ENCODE assay signal across 8 cellular contexts in genomic region chr2:219161097-219161496, GRCh38. TPM values are rescaled to one million over a fixed set of nuclear protein-coding genes. Genes with fewer than 3 reads are reported as not detected.
DNase-seq lines count a peak whose midpoint lies in the region; ATAC-seq and TF ChIP-seq lines count a peak whose summit lies in the region.

No MANE protein-coding gene starts in this region.

- no peaks in the 10 kb centered on the region for H3K9me3 Mint-ChIP-seq in GM23338

- peak overlapping the region; percentile 89 for H3K4me3 Mint-ChIP-seq in GM23338

- H3K4me1 Mint-ChIP-seq in GM23338 = peaks cover 20% of the 10 kb centered on the region

- peak overlapping the region in 1 of 3 donors; percentile 89 for H3K9ac ChIP-seq in skeletal muscle tissue (ENCODE audit: low read depth in 1 of 3, low read length in 3 of 3)

- DNase-seq in GM23338 (ENCODE audit: low spot score) (no peak), foreskin fibroblast (no peak), HCEC 1CT (no peak), epidermal melanocyte (ENCODE audit: insufficient read length, low spot score) (no peak)
- DNase-seq in stimulated activated CD4-positive, alpha-beta T cell treated with anti-CD3 and anti-CD28 coated beads, Interleukin-4, amount 100 ng/mL, for 24 hours = no peak

- H3K4me3 ChIP-seq in GM23338 (peak overlapping the region; percentile 67), foreskin fibroblast (ENCODE audit: low read depth in 1 of 2, low read length in 2 of 2) (peak overlapping the region; percentile 57 to 78), skeletal muscle tissue (ENCODE audit: low read length in 3 of 3) (peak overlapping the region; percentile 73 to 96 (median 94))

- H3K9me3 ChIP-seq in skeletal muscle tissue (ENCODE audit: control insufficient read depth in 3 of 3, low read length in 3 of 3) = no peaks in the 10 kb centered on the region

- no peak overlapping the region for H3K27ac Mint-ChIP-seq in GM23338

- H3K9me2 ChIP-seq in GM23338 (ENCODE audit: insufficient read depth) = no peaks in the 10 kb centered on the region

- H3F3A ChIP-seq in GM23338 (replicated peaks; ENCODE audit: low read depth) = 0 out of 2 replicates have a peak, but pooled peaks cover 3% of the 10 kb centered on the region

- H3K36me3 ChIP-seq in GM23338 (ENCODE audit: insufficient read depth) (no peaks in the 10 kb centered on the region), skeletal muscle tissue (ENCODE audit: control insufficient read depth in 3 of 3, insufficient read depth in 3 of 3, low read length in 3 of 3) (peaks cover 6 to 18% (median 17%) of the 10 kb centered on the region in 3 donors)

- H3K4me1 ChIP-seq in GM23338 (ENCODE audit: insufficient read depth) = peaks cover 4% of the 10 kb centered on the region; the same call in 1 of the 2 replicates
- H3K4me1 ChIP-seq in skeletal muscle tissue (ENCODE audit: control insufficient read depth in 3 of 3, insufficient read depth in 3 of 3, low read length in 3 of 3) = peaks cover 10 to 12% (median 12%) of the 10 kb centered on the region in 3 donors

- H3K27me3 Mint-ChIP-seq in GM23338 (ENCODE audit: insufficient read depth, low read depth, poor library complexity) = peaks cover 19% of the 10 kb centered on the region

- H3K4me2 ChIP-seq in GM23338 = peak overlapping the region; percentile 92

- no peaks in the 10 kb centered on the region; the same call in 1 of the 2 replicates for H4K20me1 ChIP-seq in GM23338 (replicated peaks; ENCODE audit: insufficient read depth)

- H3K27me3 ChIP-seq in GM23338 (ENCODE audit: insufficient read depth) (no peaks in the 10 kb centered on the region), skeletal muscle tissue (ENCODE audit: control insufficient read depth in 3 of 3, insufficient read depth in 3 of 3, low read length in 3 of 3) (no peaks in the 10 kb centered on the region)

- TF ChIP-seq CTCF in GM23338 (conservative IDR thresholded peaks at IDR 0.05; ENCODE audit: low read depth in 2 of 2) (no peak), VCaP (conservative IDR thresholded peaks at IDR 0.05) (no peak), foreskin fibroblast (IDR thresholded peaks at IDR 0.05; ENCODE audit: low read depth, low read length) (no peak)

- H3K36me3 Mint-ChIP-seq in GM23338 (ENCODE audit: low read depth) = peaks cover 6% of the 10 kb centered on the region; the same call in 2 of the 3 replicates

- peak; percentile 1; the same call in 1 of the 3 replicates for ATAC-seq in GM23338
- ATAC-seq in HG03378 (IDR thresholded peaks at IDR 0.05; ENCODE audit: unreplicated experiment) = no peak

- H3K27ac ChIP-seq in GM23338 (ENCODE audit: low read depth) = no peak overlapping the region
- H3K27ac ChIP-seq in VCaP = peak overlapping the region; percentile 85
- H3K27ac ChIP-seq in skeletal muscle tissue (ENCODE audit: low read depth, low read length) = peak overlapping the region; percentile 60

- peak overlapping the region; percentile 30; the same call in 1 of the 2 replicates for H2AFZ ChIP-seq in GM23338

- H3K79me2 ChIP-seq in GM23338 (replicated peaks; ENCODE audit: insufficient read depth) = peaks cover 7% of the 10 kb centered on the region; the same call in 1 of the 2 replicates

TF ChIP-seq in GM23338, 12 proteins besides CTCF, POLR2A, EP300 and RAD21 (continues in another document):
- TF ChIP-seq EZH2 (IDR thresholded peaks at IDR 0.05; ENCODE audit: low read depth, unreplicated experiment) = no peak
- no peak for TF ChIP-seq CREB1 (CRISPR knock-in tag; IDR thresholded peaks at IDR 0.05; ENCODE audit: low read depth)
- TF ChIP-seq STAT1 (IDR thresholded peaks at IDR 0.05; ENCODE audit: unreplicated experiment) = no peak
- TF ChIP-seq JUNB (IDR thresholded peaks at IDR 0.05; ENCODE audit: unreplicated experiment) = no peak
- no peak for TF ChIP-seq ZNF114 (CRISPR knock-in tag; IDR thresholded peaks at IDR 0.05)
- no peak for TF ChIP-seq REST (IDR thresholded peaks at IDR 0.05; ENCODE audit: unreplicated experiment)

RNA-seq across cellular contexts. Expression of gene NHEJ1, which starts 0.5 kb away (rescaled TPM):
- total RNA-seq in GM23338 (2014; rRNA removed; shearing (Covaris generic)) = 25.2 and 30.6 TPM in 2 replicates
- polyA plus RNA-seq in GM23338 (2016; fragmentation: Nextera tagmentation; extraction: Ambion mirVana) = 16.5 and 19.6 TPM in 2 replicates
- total RNA-seq in skeletal muscle tissue = 15.1 TPM

RNA-seq across cellular contexts. Expression of gene SLC23A3, which starts 8.7 kb away (rescaled TPM):
- total RNA-seq in GM23338 (2014; rRNA removed; shearing (Covaris generic)) = 0.73 TPM in 1 of 2 replicates, not detected in the other
- polyA plus RNA-seq in GM23338 (2016; fragmentation: Nextera tagmentation; extraction: Ambion mirVana) = 0.10 and 0.26 TPM in 2 replicates
- 0.52 TPM for total RNA-seq in skeletal muscle tissue

RNA-seq across cellular contexts. Expression of gene CNPPD1, which starts 15.6 kb away (rescaled TPM):
- 18.2 and 22.8 TPM in 2 replicates for total RNA-seq in GM23338 (2014; rRNA removed; shearing (Covaris generic))
- polyA plus RNA-seq in GM23338 (2016; fragmentation: Nextera tagmentation; extraction: Ambion mirVana) = 17.4 and 18.0 TPM in 2 replicates
- 27.1 TPM for total RNA-seq in skeletal muscle tissue

RNA-seq across cellular contexts. Expression of gene RETREG2, which starts 17.0 kb away (rescaled TPM):
- 35.1 and 41.8 TPM in 2 replicates for total RNA-seq in GM23338 (2014; rRNA removed; shearing (Covaris generic))
- polyA plus RNA-seq in GM23338 (2016; fragmentation: Nextera tagmentation; extraction: Ambion mirVana) = 12.7 and 13.2 TPM in 2 replicates
- total RNA-seq in skeletal muscle tissue = 35.5 TPM

RNA-seq across cellular contexts. Expression of gene ZFAND2B, which starts 45.5 kb away (rescaled TPM):
- 21.5 and 30.0 TPM in 2 replicates for total RNA-seq in GM23338 (2014; rRNA removed; shearing (Covaris generic))
- 13.1 and 16.3 TPM in 2 replicates for polyA plus RNA-seq in GM23338 (2016; fragmentation: Nextera tagmentation; extraction: Ambion mirVana)
- 11.5 TPM for total RNA-seq in skeletal muscle tissue
